13 cellular contexts compared by ENCODE assay signal in genomic region chr21:29639366-29640232, GRCh38.
DNase-seq lines count a peak whose midpoint lies in the region; ATAC-seq and TF ChIP-seq lines count a peak whose summit lies in the region.
"Had no signal": no experiment of that assay in that cellular context is flagged by ENCODE, and none has a peak within 500 bp of the region (broad histone marks: within the 10 kb centered on the region; RNA-seq: fewer than 3 reads in every experiment).

No MANE protein-coding gene starts in this region.

- DNase-seq in G401 (ENCODE audit: low spot score) = peak; percentile 76
- DNase-seq in HEK293T (ENCODE audit: extremely low spot score) = no peak
- DNase-seq in WERI-Rb-1 = no peak
- DNase-seq in colonic mucosa = no peak
- no peak for DNase-seq in amygdala (lab: John Stamatoyannopoulos, UW)
- DNase-seq: activated T-cell treated with anti-CD3 and anti-CD28 coated beads for 4 hours; effector memory CD4-positive, alpha-beta T cell; spleen; upper lobe of right lung had no signal

- H3K4me2 ChIP-seq in OCI-LY3 (ENCODE audit: low read length) = peak overlapping the region; percentile 76

- intact Hi-C loops in colonic mucosa (cut with DNase I) = no loop called here

- ATAC-seq in GM19463 (IDR thresholded peaks at IDR 0.05; ENCODE audit: unreplicated experiment) (peak; percentile 39), HG02973 (IDR thresholded peaks at IDR 0.05; ENCODE audit: unreplicated experiment) (peak; percentile 15)

- peaks cover 42% of the 10 kb centered on the region for H3K4me1 ChIP-seq in OCI-LY3 (ENCODE audit: low read length)
- H3K4me1 ChIP-seq in colonic mucosa = no peaks in the 10 kb centered on the region
- H3K4me1 ChIP-seq: upper lobe of right lung had no signal

- TF ChIP-seq CTCF in OCI-LY3 (IDR thresholded peaks at IDR 0.05; ENCODE audit: low read depth, low read length) (no peak), WERI-Rb-1 (IDR thresholded peaks at IDR 0.05; ENCODE audit: low read depth, low read length) (no peak), colonic mucosa (IDR thresholded peaks at IDR 0.05) (no peak)

- H3K27me3 ChIP-seq in OCI-LY3 (ENCODE audit: low read depth, low read length) (no peaks in the 10 kb centered on the region), WERI-Rb-1 (ENCODE audit: insufficient read depth, low read depth, severe bottlenecking) (no peaks in the 10 kb centered on the region), colonic mucosa (no peaks in the 10 kb centered on the region)
- H3K27me3 ChIP-seq: spleen, upper lobe of right lung had no signal

- peak overlapping the region; percentile 52 for H3K9ac ChIP-seq in OCI-LY3 (ENCODE audit: low read length)
- no peak overlapping the region for H3K9ac ChIP-seq in colonic mucosa (ENCODE audit: low read depth in 2 of 2, low read length in 2 of 2)

- H3K9me3 ChIP-seq in OCI-LY3 (ENCODE audit: insufficient read depth, low read length) = peaks cover 18% of the 10 kb centered on the region; the same call in 1 of the 2 replicates
- H3K9me3 ChIP-seq in WERI-Rb-1 (ENCODE audit: severe bottlenecking) = no peaks in the 10 kb centered on the region
- no peaks in the 10 kb centered on the region for H3K9me3 ChIP-seq in colonic mucosa
- H3K9me3 ChIP-seq: upper lobe of right lung had no signal

- in situ Hi-C loops in G401 (cut with HindIII; ENCODE audit: low sequenced_read_pairs) = no loop called here

- 0 out of 2 replicates have a peak overlapping the region, but pooled peaks have one; percentile 16 for H2AFZ ChIP-seq in OCI-LY3 (ENCODE audit: low read depth, low read length)

- peak overlapping the region; percentile 47 for H3K4me3 ChIP-seq in OCI-LY3 (ENCODE audit: low read length)
- H3K4me3 ChIP-seq in WERI-Rb-1 (ENCODE audit: low read depth, low read length) = no peak overlapping the region
- H3K4me3 ChIP-seq in colonic mucosa = no peak overlapping the region
- H3K4me3 ChIP-seq: spleen, upper lobe of right lung had no signal

- H3K79me2 ChIP-seq in OCI-LY3 (ENCODE audit: low read length) = no peaks in the 10 kb centered on the region

- POLR2A ChIA-PET in HEK293T (lab: Yijun Ruan, JAX) = no interaction called here

- H3K36me3 ChIP-seq in OCI-LY3 (replicated peaks; ENCODE audit: low read depth, low read length) (peaks cover 45% of the 10 kb centered on the region), WERI-Rb-1 (no peaks in the 10 kb centered on the region), colonic mucosa (no peaks in the 10 kb centered on the region)
- H3K36me3 ChIP-seq: spleen, upper lobe of right lung had no signal

- CTCF ChIA-PET in HEK293T (lab: Yijun Ruan, JAX) = interaction anchor here (0.6 kb wide), 1 partner anchor 10 kb away, joined by 3 read pairs; no protein-coding TSS in a partner anchor

- H3K27ac ChIP-seq in OCI-LY3 (ENCODE audit: low read length) (peak overlapping the region; percentile 94), WERI-Rb-1 (no peak overlapping the region; the same call in 1 of the 2 replicates), colonic mucosa (no peak overlapping the region)
- H3K27ac ChIP-seq: upper lobe of right lung, VCaP had no signal

- H4K20me1 ChIP-seq in OCI-LY3 (ENCODE audit: insufficient read depth, low read length) = no peaks in the 10 kb centered on the region

TF ChIP-seq in HEK293T, 16 proteins besides CTCF, POLR2A, EP300 and RAD21:
- no peak for TF ChIP-seq NFRKB (IDR thresholded peaks at IDR 0.05)
